In genomic region chr11:64249563-64250405, GRCh38 we compare ENCODE assay signal across 12 cellular contexts. TPM values are rescaled to one million over a fixed set of nuclear protein-coding genes. Genes with fewer than 3 reads are reported as not detected.
DNase-seq lines count a peak whose midpoint lies in the region; ATAC-seq, FAIRE-seq and TF ChIP-seq lines count a peak whose summit lies in the region.
"Had no signal": no experiment of that assay in that cellular context is flagged by ENCODE, and none has a peak within 500 bp of the region (broad histone marks: within the 10 kb centered on the region; RNA-seq: fewer than 3 reads in every experiment).

No MANE protein-coding gene starts in this region.

- H3K4me3 ChIP-seq in small intestine (ENCODE audit: low read depth in 1 of 2, low read length in 2 of 2) (no peak overlapping the region), esophagus squamous epithelium (no peak overlapping the region), smooth muscle cell (no peak overlapping the region)

- H3K79me2 ChIP-seq in smooth muscle cell (ENCODE audit: low read depth) = peaks cover 23% of the 10 kb centered on the region

- peak overlapping the region; percentile 4 for H3K4me3 Mint-ChIP-seq in activated naive CD4-positive, alpha-beta T cell treated with anti-CD3 and anti-CD28 coated beads for 36 hours
- peak overlapping the region; percentile 25 for H3K4me3 Mint-ChIP-seq in glutamatergic neuron (ENCODE audit: unreplicated experiment)

- H3K27ac Mint-ChIP-seq in activated naive CD4-positive, alpha-beta T cell treated with anti-CD3 and anti-CD28 coated beads for 36 hours = no peak overlapping the region
- H3K27ac Mint-ChIP-seq in glutamatergic neuron (ENCODE audit: unreplicated experiment) = no peak overlapping the region

- ATAC-seq in GM18511 (IDR thresholded peaks at IDR 0.05; ENCODE audit: unreplicated experiment) = no peak

- H3K27me3 ChIP-seq in small intestine (ENCODE audit: control insufficient read depth in 2 of 2, insufficient read depth in 2 of 2, low read length in 2 of 2) = no peaks in the 10 kb centered on the region
- H3K27me3 ChIP-seq in esophagus squamous epithelium = no peaks in the 10 kb centered on the region
- no peaks in the 10 kb centered on the region for H3K27me3 ChIP-seq in smooth muscle cell (ENCODE audit: low read depth)

- H3K4me1 Mint-ChIP-seq in activated naive CD4-positive, alpha-beta T cell treated with anti-CD3 and anti-CD28 coated beads for 36 hours (ENCODE audit: low read depth) = peaks cover 17% of the 10 kb centered on the region
- H3K4me1 Mint-ChIP-seq in glutamatergic neuron (ENCODE audit: low read depth, unreplicated experiment) = peaks cover 12% of the 10 kb centered on the region

- H3K9me3 ChIP-seq in small intestine (ENCODE audit: control insufficient read depth, low read depth) (no peaks in the 10 kb centered on the region), esophagus squamous epithelium (no peaks in the 10 kb centered on the region), smooth muscle cell (replicated peaks; ENCODE audit: low read depth) (no peaks in the 10 kb centered on the region)
- H3K9me3 ChIP-seq: left ventricle myocardium inferior had no signal

- CTCF ChIA-PET in activated naive CD4-positive, alpha-beta T cell treated with anti-CD3 and anti-CD28 coated beads for 36 hours (lab: Charles Lee) = interaction anchor here (0.6 to 4.1 kb wide), 10 partner anchors 20 to 105 kb away, joined by 3 to 27 read pairs (median 7); partner anchors contain the start of genes CATSPERZ, ESRRA and FERMT3

- DNase-seq in activated naive CD4-positive, alpha-beta T cell treated with anti-CD3 and anti-CD28 coated beads for 36 hours = no peak
- no peak for DNase-seq in activated naive CD4-positive, alpha-beta T cell (lab: John Stamatoyannopoulos, UW)
- DNase-seq in RPMI8226 (peak; percentile 6), glutamatergic neuron (no peak), small intestine (peak; percentile 48), esophagus squamous epithelium (lab: John Stamatoyannopoulos, UW) (no peak), smooth muscle cell (lab: John Stamatoyannopoulos, UW; ENCODE audit: unreplicated experiment) (no peak)
- DNase-seq: activated CD8-positive, alpha-beta memory T cell treated with anti-CD3 and anti-CD28 coated beads, Interleukin-2, amount 50 U/mL, for 4 hours; left ventricle myocardium inferior; T-helper 9 cell had no signal

- peaks cover 0 to 3% of the 10 kb centered on the region in 2 donors for H3K4me1 ChIP-seq in small intestine (ENCODE audit: control insufficient read depth in 2 of 2, insufficient read depth in 1 of 2, low read depth in 1 of 2, low read length in 1 of 2)
- peaks cover 41 to 75% (median 56%) of the 10 kb centered on the region in 3 donors for H3K4me1 ChIP-seq in esophagus squamous epithelium
- peaks cover 23% of the 10 kb centered on the region for H3K4me1 ChIP-seq in smooth muscle cell (ENCODE audit: low read depth)

- 72 to 84% (median 75%) methylated on average over 8 of the region's 8 CpGs for WGBS in small intestine, 3 donors
- WGBS in esophagus squamous epithelium, 2 donors = 83 to 93% methylated on average over 3 to 4 of the region's 8 CpGs
- 87% methylated on average over 8 of the region's 8 CpGs for WGBS in smooth muscle cell (ENCODE audit: low lambda C conversion rate)

- H3K27me3 Mint-ChIP-seq in activated naive CD4-positive, alpha-beta T cell treated with anti-CD3 and anti-CD28 coated beads for 36 hours (ENCODE audit: low read depth) = no peaks in the 10 kb centered on the region
- H3K27me3 Mint-ChIP-seq in glutamatergic neuron (ENCODE audit: unreplicated experiment) = peaks cover 8% of the 10 kb centered on the region

- H2AFZ ChIP-seq in smooth muscle cell (ENCODE audit: low read depth) = no peak overlapping the region

- no peak overlapping the region for H3K9ac ChIP-seq in smooth muscle cell (ENCODE audit: low read depth)
- H3K9ac ChIP-seq: KMS-11 had no signal

- TF ChIP-seq CTCF in glutamatergic neuron (IDR thresholded peaks at IDR 0.05; ENCODE audit: partially characterized antibody, unreplicated experiment) = no peak
- no peak for TF ChIP-seq CTCF in esophagus squamous epithelium (IDR thresholded peaks at IDR 0.05)
- no peak for TF ChIP-seq CTCF in smooth muscle cell (IDR thresholded peaks at IDR 0.05; ENCODE audit: borderline replicate concordance, insufficient read depth, poor library complexity, severe bottlenecking)

- FAIRE-seq in small intestine (lab: Jason Lieb, UNC) = no peak

- intact Hi-C loops in activated naive CD4-positive, alpha-beta T cell treated with anti-CD3 and anti-CD28 coated beads for 36 hours (cut with micrococcal nuclease) = loop anchor here (10.0 kb wide), 1 partner anchor 835 kb away; the partner anchor contains the start of genes CDCA5 and ZFPL1
- intact Hi-C loops in esophagus squamous epithelium (cut with DNase I) = no loop called here

- no peak for TF ChIP-seq POLR2A in esophagus squamous epithelium (IDR thresholded peaks at IDR 0.05)

- H3K36me3 Mint-ChIP-seq in activated naive CD4-positive, alpha-beta T cell treated with anti-CD3 and anti-CD28 coated beads for 36 hours (ENCODE audit: low read depth) = peaks cover 1% of the 10 kb centered on the region
- H3K36me3 Mint-ChIP-seq in glutamatergic neuron (ENCODE audit: unreplicated experiment) = no peaks in the 10 kb centered on the region

- H4K20me1 ChIP-seq in smooth muscle cell (ENCODE audit: low read depth) = peaks cover 33% of the 10 kb centered on the region

- no peaks in the 10 kb centered on the region for H3K9me3 Mint-ChIP-seq in activated naive CD4-positive, alpha-beta T cell treated with anti-CD3 and anti-CD28 coated beads for 36 hours
- peaks cover 9% of the 10 kb centered on the region for H3K9me3 Mint-ChIP-seq in glutamatergic neuron (ENCODE audit: unreplicated experiment)

- peaks cover 2 to 5% of the 10 kb centered on the region in 2 donors for H3K36me3 ChIP-seq in small intestine (ENCODE audit: control insufficient read depth in 2 of 2, insufficient read depth in 2 of 2, low read length in 2 of 2)
- peaks cover 0 to 13% (median 6%) of the 10 kb centered on the region in 3 donors for H3K36me3 ChIP-seq in esophagus squamous epithelium
- H3K36me3 ChIP-seq in smooth muscle cell (ENCODE audit: low read depth) = no peaks in the 10 kb centered on the region

- peaks cover 4% of the 10 kb centered on the region for H3F3A ChIP-seq in smooth muscle cell (ENCODE audit: low read depth)

- peak overlapping the region in 1 of 2 donors; percentile 16 for H3K27ac ChIP-seq in small intestine (ENCODE audit: low read depth in 1 of 2, low read length in 1 of 2)
- no peak overlapping the region for H3K27ac ChIP-seq in esophagus squamous epithelium
- H3K27ac ChIP-seq in smooth muscle cell (ENCODE audit: low read depth) = no peak overlapping the region
- H3K27ac ChIP-seq: KMS-11, left ventricle myocardium inferior had no signal

- no peak overlapping the region for H3K4me2 ChIP-seq in smooth muscle cell

RNA-seq across cellular contexts. Expression of gene PLCB3, which starts 1.5 kb away (rescaled TPM):
- total RNA-seq in activated naive CD4-positive, alpha-beta T cell treated with anti-CD3 and anti-CD28 coated beads for 36 hours = 1 to 10 TPM; 4.4 to 4.7 TPM
- total RNA-seq in glutamatergic neuron (ENCODE audit: unreplicated experiment) (36.2 TPM), esophagus squamous epithelium (10 to 100 TPM; 29.8 to 54.5 (median 42.4) TPM), smooth muscle cell (15.0 and 17.1 TPM in 2 replicates)
- polyA plus RNA-seq in small intestine (100 to 1,000 TPM; 108 to 191 (median 142) TPM), smooth muscle cell (14.8 and 15.6 TPM in 2 replicates)

RNA-seq across cellular contexts. Expression of gene PPP1R14B, which starts 3.0 kb away (rescaled TPM):
- total RNA-seq in activated naive CD4-positive, alpha-beta T cell treated with anti-CD3 and anti-CD28 coated beads for 36 hours = 100 to 1,000 TPM; 216 to 227 TPM
- 348 TPM for total RNA-seq in glutamatergic neuron (ENCODE audit: unreplicated experiment)
- 100 to 1,000 TPM; 139 to 161 (median 147) TPM for polyA plus RNA-seq in small intestine
- total RNA-seq in esophagus squamous epithelium = 100 to 1,000 TPM; 137 to 279 (median 203) TPM
- 213 and 242 TPM in 2 replicates for total RNA-seq in smooth muscle cell
- polyA plus RNA-seq in smooth muscle cell = 530 and 589 TPM in 2 replicates

RNA-seq across cellular contexts. Expression of gene FKBP2, which starts 8.9 kb away (rescaled TPM):
- total RNA-seq in activated naive CD4-positive, alpha-beta T cell treated with anti-CD3 and anti-CD28 coated beads for 36 hours = 10 to 100 TPM; 17.2 to 20.0 TPM
- total RNA-seq in glutamatergic neuron (ENCODE audit: unreplicated experiment) = 31.4 TPM
- 100 to 1,000 TPM; 199 to 268 (median 227) TPM for polyA plus RNA-seq in small intestine
- total RNA-seq in esophagus squamous epithelium = 10 to 100 TPM; 50.7 to 89.6 (median 56.0) TPM
- 31.0 and 51.3 TPM in 2 replicates for total RNA-seq in smooth muscle cell
- 231 and 246 TPM in 2 replicates for polyA plus RNA-seq in smooth muscle cell

RNA-seq across cellular contexts. Expression of gene VEGFB, which starts 15.4 kb away (rescaled TPM):
- 10 to 100 TPM; 64.2 to 74.5 TPM for total RNA-seq in activated naive CD4-positive, alpha-beta T cell treated with anti-CD3 and anti-CD28 coated beads for 36 hours
- total RNA-seq in glutamatergic neuron (ENCODE audit: unreplicated experiment) (12.3 TPM), esophagus squamous epithelium (10 to 100 TPM; 18.0 to 50.5 (median 30.9) TPM), smooth muscle cell (20.0 and 27.9 TPM in 2 replicates)
- polyA plus RNA-seq in small intestine (10 to 100 TPM; 34.8 to 59.7 (median 36.5) TPM), smooth muscle cell (94.4 and 96.5 TPM in 2 replicates)

RNA-seq across cellular contexts. Expression of gene DNAJC4, which starts 19.4 kb away (rescaled TPM):
- 10 to 100 TPM; 16.9 to 19.3 TPM for total RNA-seq in activated naive CD4-positive, alpha-beta T cell treated with anti-CD3 and anti-CD28 coated beads for 36 hours
- total RNA-seq in glutamatergic neuron (ENCODE audit: unreplicated experiment) (30.5 TPM), esophagus squamous epithelium (10 to 100 TPM in 3 of 4 donors, 1 to 10 TPM in 1; 8.9 to 27.1 (median 16.8) TPM), smooth muscle cell (14.5 and 14.7 TPM in 2 replicates)
- polyA plus RNA-seq in small intestine (100 to 1,000 TPM in 2 of 3 donors, 10 to 100 TPM in 1; 50.6 to 164 (median 127) TPM), smooth muscle cell (76.7 and 78.5 TPM in 2 replicates)

Comparison
In these comparisons a context has a peak if more than half of its experiments do, and no peak if none do; other contexts are left out.
1. DNase-seq: peak in RPMI8226 (single experiment) and small intestine (single experiment); none in activated naive CD4-positive, alpha-beta T cell treated with anti-CD3 and anti-CD28 coated beads for 36 hours (single experiment), activated naive CD4-positive, alpha-beta T cell (0 of 4), glutamatergic neuron (single experiment), esophagus squamous epithelium (single experiment) and smooth muscle cell (single experiment).